Comparison of ENCODE assay signal across 8 cellular contexts in genomic region chr10:79116801-79117723, GRCh38. TPM values are rescaled to one million over a fixed set of nuclear protein-coding genes. Genes with fewer than 3 reads are reported as not detected.
A peak's percentile ranks its signal among the peaks of the same experiment; 100 is the strongest.
DNase-seq lines count a peak whose midpoint lies in the region; ATAC-seq, FAIRE-seq and TF ChIP-seq lines count a peak whose summit lies in the region.

No MANE protein-coding gene starts in this region.

- no peaks in the 10 kb centered on the region for H3K9me3 ChIP-seq in HEK293 (ENCODE audit: control insufficient read depth, insufficient read depth, low read depth, low read length)

- no peak overlapping the region for H3K4me3 ChIP-seq in HEK293 (ENCODE audit: low read depth, low read length)

- peaks cover 49% of the 10 kb centered on the region for H3K4me1 Mint-ChIP-seq in mesothelial cell of epicardium

- H3K9me3 Mint-ChIP-seq in mesothelial cell of epicardium, result no peaks in the 10 kb centered on the region

- no peak overlapping the region for H3K27ac ChIP-seq in HEK293 (ENCODE audit: extremely low read depth, low read depth, low read length)

- CTCF ChIA-PET in HEK293 (lab: Yijun Ruan, JAX), result interaction anchor here (1.0 kb wide), 1 partner anchor 12 kb away, joined by 3 read pairs; no protein-coding TSS in a partner anchor

- H3K4me1 ChIP-seq in HEK293 (ENCODE audit: control insufficient read depth, insufficient read depth, low read length), result peaks cover 3% of the 10 kb centered on the region; the same call in 1 of the 2 replicates

- peaks cover 0 to 13% of the 10 kb centered on the region in 2 experiments; a peak in 1 of 3 replicates for H3K36me3 ChIP-seq in HEK293 (ENCODE audit: control insufficient read depth in 2 of 2, insufficient read depth in 1 of 2, low read length in 2 of 2)

- POLR2A ChIA-PET in HEK293 (lab: Yijun Ruan, JAX), result no interaction called here

- no peak for ATAC-seq in activated CD4-positive, CD25-positive, alpha-beta regulatory T cell treated with anti-CD3 and anti-CD28 coated beads, Interleukin-2, amount 50 U/mL, for 24 hours

- peak overlapping the region; percentile 45 for H3K27ac Mint-ChIP-seq in mesothelial cell of epicardium

- TF ChIP-seq CTCF in HEK293 (tag by site-specific recombination; IDR thresholded peaks at IDR 0.05), result no peak
- no peak for TF ChIP-seq CTCF in mesothelial cell of epicardium (IDR thresholded peaks at IDR 0.05; ENCODE audit: unreplicated experiment)

- peak; percentile 91 for FAIRE-seq in GM18507 (lab: Jason Lieb, UNC)

- no peak overlapping the region for H3K4me3 Mint-ChIP-seq in mesothelial cell of epicardium

- DNase-seq in GM18507 (ENCODE audit: extremely low spot score, insufficient read length, low read depth) (peak; percentile 53), RPMI7951 (ENCODE audit: low read depth) (peak; percentile 83), mesothelial cell of epicardium (ENCODE audit: low spot score in 2 of 2, unreplicated experiment in 2 of 2) (no peak), activated gamma-delta T cell (lab: John Stamatoyannopoulos, UW) (no peak), NCI-H1092 (lab: John Stamatoyannopoulos, UW) (no peak)
- no peak for DNase-seq in stimulated activated naive CD4-positive, alpha-beta T cell (lab: John Stamatoyannopoulos, UW)

- H3K36me3 Mint-ChIP-seq in mesothelial cell of epicardium, result peaks cover 9% of the 10 kb centered on the region

- no peaks in the 10 kb centered on the region for H3K27me3 Mint-ChIP-seq in mesothelial cell of epicardium (ENCODE audit: low read depth)

TF ChIP-seq in HEK293, 187 proteins besides CTCF, POLR2A, EP300 and RAD21:
- TF ChIP-seq ZBTB10 (tag by site-specific recombination; IDR thresholded peaks at IDR 0.05) (no peak), ZNF341 (tag by site-specific recombination; IDR thresholded peaks at IDR 0.05; ENCODE audit: low read depth) (peak; percentile 73)
TF ChIP-seq in HEK293: peak in this region for 1.

RNA-seq across cellular contexts. Expression of gene ZMIZ1, which starts 48.3 kb away (rescaled TPM):
- 15.4 and 20.2 TPM in 2 replicates for total RNA-seq in RPMI7951 (2014; rRNA removed; shearing (Covaris generic))
- 166 to 173 TPM (median 170 TPM) in 3 replicates for total RNA-seq in mesothelial cell of epicardium

Comparison
In these comparisons a context has a peak if more than half of its experiments do, and no peak if none do; other contexts are left out.
1. DNase-seq: peak in GM18507 (single experiment) and RPMI7951 (single experiment); none in mesothelial cell of epicardium (0 of 2), stimulated activated naive CD4-positive, alpha-beta T cell (0 of 6), activated gamma-delta T cell (single experiment) and NCI-H1092 (single experiment).